1 cellular context compared by ENCODE assay signal in the genomic region with DNA sequence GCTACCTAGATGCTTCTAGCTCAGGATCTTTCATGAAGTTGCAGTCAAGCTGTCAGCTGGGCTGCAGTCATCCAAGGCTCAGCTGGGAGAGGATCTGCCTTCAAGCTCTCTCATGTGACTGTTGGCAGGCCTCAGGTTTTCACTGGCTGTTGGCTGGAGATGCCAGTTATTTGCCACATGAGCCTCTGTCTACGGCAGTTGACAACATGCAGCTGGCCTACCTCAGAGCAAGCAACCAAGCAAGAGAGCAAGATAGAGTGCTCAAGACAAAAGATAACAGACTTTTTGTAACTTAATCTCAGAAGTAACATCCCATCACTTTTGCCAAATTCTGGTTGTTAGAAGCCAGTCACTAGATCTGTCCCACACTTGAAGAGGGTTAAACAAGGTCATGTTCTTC.
A peak's percentile ranks its signal among the peaks of the same experiment; 100 is the strongest.
TF ChIP-seq lines count a peak whose summit lies in the region.

No MANE protein-coding gene starts in this region.

TF ChIP-seq in SK-N-SH treated with all-trans-retinoic acid at 6 μM for 48 hours, 23 proteins besides CTCF, POLR2A, EP300 and RAD21 (continued from another document):
- TF ChIP-seq, protein P1, sequence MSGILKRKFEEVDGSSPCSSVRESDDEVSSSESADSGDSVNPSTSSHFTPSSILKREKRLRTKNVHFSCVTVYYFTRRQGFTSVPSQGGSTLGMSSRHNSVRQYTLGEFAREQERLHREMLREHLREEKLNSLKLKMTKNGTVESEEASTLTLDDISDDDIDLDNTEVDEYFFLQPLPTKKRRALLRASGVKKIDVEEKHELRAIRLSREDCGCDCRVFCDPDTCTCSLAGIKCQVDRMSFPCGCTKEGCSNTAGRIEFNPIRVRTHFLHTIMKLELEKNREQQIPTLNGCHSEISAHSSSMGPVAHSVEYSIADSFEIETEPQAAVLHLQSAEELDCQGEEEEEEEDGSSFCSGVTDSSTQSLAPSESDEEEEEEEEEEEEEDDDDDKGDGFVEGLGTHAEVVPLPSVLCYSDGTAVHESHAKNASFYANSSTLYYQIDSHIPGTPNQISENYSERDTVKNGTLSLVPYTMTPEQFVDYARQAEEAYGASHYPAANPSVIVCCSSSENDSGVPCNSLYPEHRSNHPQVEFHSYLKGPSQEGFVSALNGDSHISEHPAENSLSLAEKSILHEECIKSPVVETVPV (CRISPR knock-in tag; IDR thresholded peaks at IDR 0.05): 0 out of 2 replicates have a peak, but pooled peaks have one; percentile 47
- TF ChIP-seq ZFP30 (CRISPR knock-in tag; IDR thresholded peaks at IDR 0.05) (no peak), BACH2 (CRISPR knock-in tag; IDR thresholded peaks at IDR 0.05; ENCODE audit: borderline replicate concordance) (no peak), ZC3H10 (CRISPR knock-in tag; IDR thresholded peaks at IDR 0.05) (no peak; the same call in 1 of the 2 replicates), OSR1 (CRISPR knock-in tag; IDR thresholded peaks at IDR 0.05) (no peak), ZNF565 (CRISPR knock-in tag; conservative IDR thresholded peaks at IDR 0.05; ENCODE audit: low read depth) (no peak), ZNF8 (CRISPR knock-in tag; IDR thresholded peaks at IDR 0.05) (no peak), TOX (CRISPR knock-in tag; IDR thresholded peaks at IDR 0.05; ENCODE audit: borderline replicate concordance) (no peak; the same call in 1 of the 2 replicates), ZNF70 (CRISPR knock-in tag; IDR thresholded peaks at IDR 0.05) (no peak)
